Comparison of ENCODE assay signal across 26 cellular contexts in genomic region chr2:170261566-170261965, GRCh38.
DNase-seq lines count a peak whose midpoint lies in the region; ATAC-seq, FAIRE-seq and TF ChIP-seq lines count a peak whose summit lies in the region.
"Had no signal": no experiment of that assay in that cellular context is flagged by ENCODE, and none has a peak within 500 bp of the region (broad histone marks: within the 10 kb centered on the region; RNA-seq: fewer than 3 reads in every experiment).

No MANE protein-coding gene starts in this region.

- H2AFZ ChIP-seq in IMR-90 (replicated peaks; ENCODE audit: low read length, poor library complexity) (no peak overlapping the region), K562 (ENCODE audit: low read depth, low read length) (no peak overlapping the region)

- in situ Hi-C loops in IMR-90 (cut with MboI; ENCODE audit: low sequenced_read_pairs), result no loop called here
- in situ Hi-C loops in K562 (cut with MboI), result no loop called here

- H2BK20ac ChIP-seq in IMR-90 (ENCODE audit: low read depth, low read length), result no peak overlapping the region

- H3K14ac ChIP-seq in IMR-90 (replicated peaks; ENCODE audit: low read depth, low read length), result no peak overlapping the region

- H3K9me3 ChIP-seq in IMR-90 (ENCODE audit: control insufficient read depth, insufficient read depth, low read length) (no peaks in the 10 kb centered on the region), K562 (replicated peaks; ENCODE audit: control insufficient read depth, insufficient read depth, low read depth, low read length) (no peaks in the 10 kb centered on the region; the same call in 1 of the 2 replicates)
- H3K9me3 ChIP-seq: BE2C had no signal

- POLR2A ChIA-PET in IMR-90 (lab: Charles Lee; ENCODE audit: unreplicated experiment), result no interaction called here
- POLR2A ChIA-PET in K562 (lab: Yijun Ruan, JAX), result interaction anchor here (1.1 to 2.1 kb wide), 3 partner anchors 10 to 19 kb away, joined by 3 to 7 read pairs (median 5); no protein-coding TSS in a partner anchor

- no peak overlapping the region for H4K91ac ChIP-seq in IMR-90 (ENCODE audit: insufficient read depth, low read depth, low read length)

- H4K5ac ChIP-seq in IMR-90 (ENCODE audit: low read depth, low read length), result no peak overlapping the region

- no peak for ATAC-seq in IMR-90 (ENCODE audit: low read depth)
- ATAC-seq in K562, result no peak
- ATAC-seq: GM12878 had no signal

- H3K27me3 Mint-ChIP-seq in endothelial cell (ENCODE audit: unreplicated experiment), result no peaks in the 10 kb centered on the region

- no peak overlapping the region for H2BK5ac ChIP-seq in IMR-90 (ENCODE audit: low read depth, low read length, poor library complexity, severe bottlenecking)

- no peak overlapping the region for H4K8ac ChIP-seq in IMR-90 (ENCODE audit: low read depth in 2 of 2, low read length in 2 of 2)

- no peak for FAIRE-seq in K562 (lab: Jason Lieb, UNC)
- FAIRE-seq: A204.1, GM12878, GM12892, GM18507 had no signal

- no peak overlapping the region for H3K23ac ChIP-seq in IMR-90 (ENCODE audit: low read depth, low read length)

- H3K9ac ChIP-seq in IMR-90 (ENCODE audit: low read depth, low read length) (no peak overlapping the region), K562 (ENCODE audit: insufficient read depth in 1 of 2, low read depth in 2 of 2, low read length in 2 of 2) (no peak overlapping the region)
- H3K9ac ChIP-seq: BLaER1 had no signal

- H2AK5ac ChIP-seq in IMR-90 (ENCODE audit: low read depth, low read length), result no peak overlapping the region

- peak overlapping the region; percentile 13 for H3K4me3 Mint-ChIP-seq in endothelial cell (ENCODE audit: unreplicated experiment)
- H3K4me3 Mint-ChIP-seq: CD14-positive monocyte; CD4-positive, alpha-beta memory T cell; CD4-positive, CD25-positive, alpha-beta regulatory T cell; CD8-positive, alpha-beta memory T cell had no signal

- no peak overlapping the region for H3K4me2 ChIP-seq in IMR-90 (ENCODE audit: low read depth, low read length)
- H3K4me2 ChIP-seq in K562 (ENCODE audit: insufficient read depth, low read length), result no peak overlapping the region
- H3K4me2 ChIP-seq: BLaER1 had no signal

- peaks cover 4% of the 10 kb centered on the region for H3K36me3 Mint-ChIP-seq in endothelial cell (ENCODE audit: low read depth, unreplicated experiment)
- H3K36me3 Mint-ChIP-seq: CD14-positive monocyte; CD4-positive, alpha-beta memory T cell; CD4-positive, CD25-positive, alpha-beta regulatory T cell; CD8-positive, alpha-beta memory T cell had no signal

- DNase-seq in IMR-90 (no peak), K562 (ENCODE audit: extremely low read depth in 1 of 4, low spot score in 3 of 4) (no peak), endothelial cell (ENCODE audit: low spot score) (no peak), retina (no peak), pons (ENCODE audit: low spot score) (no peak)
- DNase-seq: 8988T; ACHN; BE2C; C1 segment of cervical spinal cord; CD4-positive, alpha-beta memory T cell; CD4-positive, CD25-positive, alpha-beta regulatory T cell; CD8-positive, alpha-beta memory T cell; COR-L47; DMS 273 treated with DMSO at 0.1 percent for 48 hours; DMS153; DMS53; DMS79; DND-41; EL; GDM1 had no signal

- CTCF ChIA-PET in IMR-90 (lab: Yijun Ruan, JAX) (no interaction called here), K562 (lab: Yijun Ruan, JAX; ENCODE audit: low intra/inter-chr PET ratio) (no interaction called here)

- intact Hi-C loops in IMR-90 (cut with micrococcal nuclease) (no loop called here), K562 (cut with micrococcal nuclease) (no loop called here)

- no peaks in the 10 kb centered on the region for H3K9me1 ChIP-seq in IMR-90 (ENCODE audit: insufficient read depth, low read length)
- H3K9me1 ChIP-seq in K562 (ENCODE audit: control insufficient read depth, insufficient read depth, low read length), result no peaks in the 10 kb centered on the region

- no peaks in the 10 kb centered on the region for H3K27me3 ChIP-seq in IMR-90 (ENCODE audit: control insufficient read depth, insufficient read depth, low read length)
- H3K27me3 ChIP-seq in K562 (ENCODE audit: control insufficient read depth in 2 of 2, insufficient read depth in 2 of 2, low read length in 2 of 2), result no peaks in the 10 kb centered on the region
- H3K27me3 ChIP-seq: BE2C, BLaER1 had no signal

- BruUV-seq in IMR-90 (replicated peaks; lab: Mats Ljungman, UMichigan) (no TSS peak), K562 (replicated peaks; lab: Mats Ljungman, UMichigan) (no TSS peak)

- H3K9me3 Mint-ChIP-seq in endothelial cell (ENCODE audit: unreplicated experiment), result peaks cover 8% of the 10 kb centered on the region

- no peak overlapping the region for H2AK9ac ChIP-seq in IMR-90 (replicated peaks; ENCODE audit: low read depth, low read length, poor library complexity)

- peak overlapping the region; percentile 89 for H3K27ac Mint-ChIP-seq in endothelial cell (ENCODE audit: unreplicated experiment)
- H3K27ac Mint-ChIP-seq: CD14-positive monocyte; CD4-positive, alpha-beta memory T cell; CD4-positive, CD25-positive, alpha-beta regulatory T cell; CD8-positive, alpha-beta memory T cell had no signal

- TF ChIP-seq CTCF in IMR-90 (conservative IDR thresholded peaks at IDR 0.05; ENCODE audit: low read depth, low read length) (no peak), K562 (IDR thresholded peaks at IDR 0.05 in 2 of 3, conservative IDR thresholded peaks at IDR 0.05 in 1 of 3; ENCODE audit: insufficient read depth in 2 of 3, low read depth in 1 of 3, low read length in 3 of 3) (no peak), endothelial cell (IDR thresholded peaks at IDR 0.05; ENCODE audit: unreplicated experiment) (no peak)

- H3K4me1 ChIP-seq in IMR-90 (ENCODE audit: control insufficient read depth, insufficient read depth, low read length), result no peaks in the 10 kb centered on the region
- peaks cover 26 to 46% of the 10 kb centered on the region in 2 experiments for H3K4me1 ChIP-seq in K562 (replicated peaks in 1 of 2; ENCODE audit: control insufficient read depth in 2 of 2, insufficient read depth in 2 of 2, low read length in 2 of 2)
- H3K4me1 ChIP-seq: BE2C, BLaER1 had no signal

- H3K4me3 ChIP-seq in IMR-90 (ENCODE audit: insufficient read depth, low read depth, low read length), result no peak overlapping the region
- H3K4me3 ChIP-seq in K562, result no peak overlapping the region
- H3K4me3 ChIP-seq: BLaER1, GM12878 had no signal

- H3K18ac ChIP-seq in IMR-90 (ENCODE audit: low read depth, low read length), result no peak overlapping the region

- TF ChIP-seq RAD21 in IMR-90 (IDR thresholded peaks at IDR 0.05; ENCODE audit: low read length) (no peak), K562 (CRISPR knock-in tag; conservative IDR thresholded peaks at IDR 0.05 in 1 of 2, IDR thresholded peaks at IDR 0.05 in 1 of 2) (no peak)

- TF ChIP-seq EP300 in K562 (IDR thresholded peaks at IDR 0.05; ENCODE audit: low read length), result no peak

- H4K20me1 ChIP-seq in IMR-90 (ENCODE audit: insufficient read depth, low read length) (no peaks in the 10 kb centered on the region), K562 (replicated peaks; ENCODE audit: control insufficient read depth, insufficient read depth, low read length) (no peaks in the 10 kb centered on the region)
- H4K20me1 ChIP-seq: BLaER1 had no signal

- no peak overlapping the region for H3K56ac ChIP-seq in IMR-90 (ENCODE audit: extremely low read depth, insufficient read depth, low read length)

- H2BK120ac ChIP-seq in IMR-90 (ENCODE audit: low read depth, low read length), result no peak overlapping the region

- dilution Hi-C loops in IMR-90 (cut with HindIII; ENCODE audit: low sequenced_read_pairs, unreplicated experiment), result no loop called here

- H3K36me3 ChIP-seq in IMR-90 (ENCODE audit: control insufficient read depth, insufficient read depth, low read length) (no peaks in the 10 kb centered on the region), K562 (ENCODE audit: control insufficient read depth, insufficient read depth, low read length) (no peaks in the 10 kb centered on the region)
- H3K36me3 ChIP-seq: BE2C, BLaER1 had no signal

- H3K4me1 Mint-ChIP-seq in endothelial cell (ENCODE audit: unreplicated experiment), result peaks cover 39% of the 10 kb centered on the region
- H3K4me1 Mint-ChIP-seq: CD14-positive monocyte; CD4-positive, alpha-beta memory T cell; CD4-positive, CD25-positive, alpha-beta regulatory T cell; CD8-positive, alpha-beta memory T cell had no signal

- H3K27ac ChIP-seq in IMR-90 (ENCODE audit: insufficient read depth, low read length), result no peak overlapping the region
- no peak overlapping the region for H3K27ac ChIP-seq in K562 (ENCODE audit: extremely low read depth, low read depth, low read length)
- H3K27ac ChIP-seq: BLaER1 had no signal

- no peaks in the 10 kb centered on the region for H3K79me1 ChIP-seq in IMR-90 (ENCODE audit: low read depth in 1 of 2, low read length in 2 of 2)

- H2BK15ac ChIP-seq in IMR-90 (ENCODE audit: low read depth, low read length), result no peak overlapping the region

- no peak for TF ChIP-seq POLR2A in IMR-90 (IDR thresholded peaks at IDR 0.05; ENCODE audit: low read depth, low read length)
- TF ChIP-seq POLR2A in K562 (conservative IDR thresholded peaks at IDR 0.05), result no peak

- H3K79me2 ChIP-seq in K562 (ENCODE audit: control insufficient read depth, insufficient read depth, low read length), result no peaks in the 10 kb centered on the region

- WGBS in IMR-90 (ENCODE audit: extremely low coverage in 2 of 2, insufficient read length in 1 of 2), 2 experiments, result 57% methylated on average over 1 of the region's 1 CpG; no CpG with 5 or more reads in 1 of the 2 experiments
- 85% methylated on average over 1 of the region's 1 CpG for WGBS in K562 (ENCODE audit: insufficient coverage, low coverage, missing lambda C conversion rate)

- no peak overlapping the region for H3K4ac ChIP-seq in IMR-90 (ENCODE audit: low read depth, low read length)

TF ChIP-seq in IMR-90, 13 proteins besides CTCF, POLR2A, EP300 and RAD21:
- TF ChIP-seq MXI1 (IDR thresholded peaks at IDR 0.05; ENCODE audit: borderline replicate concordance, low read depth, low read length) (no peak), MAFK (IDR thresholded peaks at IDR 0.05; ENCODE audit: low read depth, low read length) (0 out of 2 replicates have a peak, but pooled peaks have one; percentile 6)

TF ChIP-seq in K562, 482 proteins besides CTCF, POLR2A, EP300 and RAD21 (continues in another document):
- TF ChIP-seq C11orf30 (IDR thresholded peaks at IDR 0.05; ENCODE audit: low read depth) (peak; percentile 58), MAFG (tag; conservative IDR thresholded peaks at IDR 0.05) (peak; percentile 39; the same call in 1 of the 2 replicates), ZBTB43 (CRISPR knock-in tag; IDR thresholded peaks at IDR 0.05) (no peak), MAFF (IDR thresholded peaks at IDR 0.05; ENCODE audit: low read length) (peak; percentile 41; the same call in 1 of the 2 replicates)
